In the genomic region with DNA sequence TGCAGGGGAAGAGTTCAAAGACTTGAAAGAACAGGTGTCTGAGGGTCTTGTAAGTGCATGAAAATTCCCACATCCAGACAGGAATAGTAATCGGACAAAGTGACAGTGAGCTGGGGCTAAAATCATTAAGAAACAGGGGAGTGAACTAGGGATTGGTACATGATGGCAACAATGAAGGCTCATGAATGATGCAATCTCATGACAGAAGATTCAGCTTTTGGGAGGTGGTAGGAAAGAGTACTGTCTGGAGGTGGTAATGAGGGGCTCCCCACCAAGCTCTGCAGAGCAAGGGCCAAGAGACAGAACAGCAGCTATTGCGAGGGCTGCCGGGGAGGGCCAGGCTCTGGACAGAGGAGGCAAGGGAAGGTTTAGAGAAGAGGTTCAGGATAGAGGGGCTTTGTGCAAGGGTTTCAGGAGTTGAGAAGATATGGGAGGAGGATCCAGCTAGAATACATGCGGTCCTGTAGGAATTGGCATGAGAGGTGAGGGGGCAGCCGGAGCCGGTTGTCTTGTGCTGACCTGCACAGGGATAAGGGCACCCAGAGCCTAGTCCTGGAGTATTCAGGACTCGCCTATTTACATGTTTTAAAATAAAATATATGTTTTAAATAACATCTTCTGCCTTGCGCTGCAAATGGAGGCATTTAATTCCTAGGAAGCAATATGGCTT, we compare ENCODE assay signal across 30 cellular contexts. TPM values are rescaled to one million over a fixed set of nuclear protein-coding genes. Genes with fewer than 3 reads are reported as not detected.
DNase-seq lines count a peak whose midpoint lies in the region; ATAC-seq, FAIRE-seq and TF ChIP-seq lines count a peak whose summit lies in the region.
"Had no signal": no experiment of that assay in that cellular context is flagged by ENCODE, and none has a peak within 500 bp of the region (broad histone marks: within the 10 kb centered on the region; RNA-seq: fewer than 3 reads in every experiment).

No MANE protein-coding gene starts in this region.

- TF ChIP-seq POLR2A in H1 (IDR thresholded peaks at IDR 0.05; ENCODE audit: control extremely low read depth in 1 of 2, low read depth in 2 of 2, low read length in 2 of 2): no peak

- no peak for FAIRE-seq in H1 (lab: Jason Lieb, UNC)
- FAIRE-seq: colon, G401.6, islet of Langerhans had no signal

- H3K27ac Mint-ChIP-seq in Calu3 (ENCODE audit: unreplicated experiment): peak overlapping the region; percentile 50
- H3K27ac Mint-ChIP-seq: activated B cell treated with CpG ODN at 0.5 μM for 24 hours; activated CD4-positive, alpha-beta T cell treated with anti-CD3 and anti-CD28 coated beads, Interleukin-2, amount 10 ng/mL, durations not matched to agents 7 days and 5 days; activated naive CD8-positive, alpha-beta T cell; naive thymus-derived CD4-positive, alpha-beta T cell; stimulated activated naive B cell treated with anti-CD40 and anti-IgM and Interleukin-4, amounts not matched to agents 10 μg/mL and 1 μg/mL and 100 μg/mL, for 72 hours; T-helper 1 cell treated with Interleukin-12 subunit alpha and Interleukin-12 subunit beta and Interleukin-4 antibody, amounts not matched to agents 30 μg/mL and 1 μg/mL, for 36 hours had no signal

- no peak for TF ChIP-seq CTCF in Calu3 (IDR thresholded peaks at IDR 0.05; ENCODE audit: unreplicated experiment)
- no peak for TF ChIP-seq CTCF in HEK293 (tag by site-specific recombination; IDR thresholded peaks at IDR 0.05)
- TF ChIP-seq CTCF in H1 (IDR thresholded peaks at IDR 0.05; ENCODE audit: control extremely low read depth in 1 of 3, insufficient read depth in 1 of 3, low read depth in 1 of 3, low read length in 3 of 3): no peak

- H2AFZ ChIP-seq in H1 (ENCODE audit: low read length) (no peak overlapping the region), trophoblast cell (ENCODE audit: insufficient read depth, low read length, poor library complexity) (no peak overlapping the region)

- H2BK20ac ChIP-seq in H1 (ENCODE audit: low read length): no peak overlapping the region

- POLR2A ChIA-PET in HEK293 (lab: Yijun Ruan, JAX) (no interaction called here), H1 (lab: Charles Lee; ENCODE audit: partially characterized antibody) (interaction anchor here (0.6 kb wide), 1 partner anchor 860 kb away, joined by 3 read pairs; no protein-coding TSS in a partner anchor)

- H3K79me2 ChIP-seq in H1 (ENCODE audit: control insufficient read depth in 1 of 2, insufficient read depth in 2 of 2, low read length in 2 of 2): no peaks in the 10 kb centered on the region
- no peaks in the 10 kb centered on the region for H3K79me2 ChIP-seq in trophoblast cell (ENCODE audit: control insufficient read depth, insufficient read depth, low read length, poor library complexity)

- no peak for TF ChIP-seq RAD21 in H1 (IDR thresholded peaks at IDR 0.05 in 1 of 2, conservative IDR thresholded peaks at IDR 0.05 in 1 of 2; ENCODE audit: low read depth in 2 of 2, low read length in 2 of 2)

- H3K4me1 Mint-ChIP-seq in Calu3 (ENCODE audit: low read depth, unreplicated experiment): peaks cover 46% of the 10 kb centered on the region
- H3K4me1 Mint-ChIP-seq: activated B cell treated with CpG ODN at 0.5 μM for 24 hours; activated CD4-positive, alpha-beta T cell treated with anti-CD3 and anti-CD28 coated beads, Interleukin-2, amount 10 ng/mL, durations not matched to agents 7 days and 5 days had no signal

- H3K18ac ChIP-seq in H1 (ENCODE audit: extremely low read depth, low read length): no peak overlapping the region
- no peak overlapping the region for H3K18ac ChIP-seq in trophoblast cell (ENCODE audit: low read length)

- no peak for TF ChIP-seq EP300 in H1 (IDR thresholded peaks at IDR 0.05; ENCODE audit: borderline replicate concordance in 1 of 2, low read depth in 2 of 2, low read length in 2 of 2)

- peaks cover 0 to 3% of the 10 kb centered on the region in 2 experiments; a peak in 1 of 3 replicates for H3K36me3 ChIP-seq in HEK293 (ENCODE audit: control insufficient read depth in 2 of 2, insufficient read depth in 1 of 2, low read length in 2 of 2)
- H3K36me3 ChIP-seq in H1 (ENCODE audit: control insufficient read depth in 2 of 4, insufficient read depth in 4 of 4, low read length in 3 of 4): no peaks in the 10 kb centered on the region
- H3K36me3 ChIP-seq in trophoblast cell (ENCODE audit: control insufficient read depth in 1 of 2, insufficient read depth in 2 of 2, low read length in 2 of 2): no peaks in the 10 kb centered on the region
- H3K36me3 ChIP-seq: breast epithelium, prostate gland had no signal

- H4K12ac ChIP-seq in trophoblast cell (ENCODE audit: low read depth, low read length): no peak overlapping the region

- H2BK120ac ChIP-seq in H1 (replicated peaks; ENCODE audit: low read depth, low read length) (no peak overlapping the region), trophoblast cell (ENCODE audit: insufficient read depth, low read length, poor library complexity) (peak overlapping the region; percentile 10)

- H3K23ac ChIP-seq in H1 (ENCODE audit: insufficient read length) (no peak overlapping the region), trophoblast cell (ENCODE audit: low read length) (no peak overlapping the region)

- no peaks in the 10 kb centered on the region for H3K23me2 ChIP-seq in H1 (ENCODE audit: low read depth, low read length)

- H3K4me3 Mint-ChIP-seq in Calu3 (ENCODE audit: low read depth, unreplicated experiment): no peak overlapping the region
- H3K4me3 Mint-ChIP-seq: activated B cell treated with CpG ODN at 0.5 μM for 24 hours; activated CD4-positive, alpha-beta T cell treated with anti-CD3 and anti-CD28 coated beads, Interleukin-2, amount 10 ng/mL, durations not matched to agents 7 days and 5 days; activated naive CD8-positive, alpha-beta T cell; naive thymus-derived CD4-positive, alpha-beta T cell; stimulated activated naive B cell treated with anti-CD40 and anti-IgM and Interleukin-4, amounts not matched to agents 10 μg/mL and 1 μg/mL and 100 μg/mL, for 72 hours; T-helper 1 cell treated with Interleukin-12 subunit alpha and Interleukin-12 subunit beta and Interleukin-4 antibody, amounts not matched to agents 30 μg/mL and 1 μg/mL, for 36 hours had no signal

- H3K27me3 ChIP-seq in H1 (replicated peaks in 1 of 4; ENCODE audit: control insufficient read depth in 3 of 4, extremely low read depth in 1 of 4, insufficient read depth in 3 of 4, low read length in 3 of 4): peaks cover 0 to 1% (median 0%) of the 10 kb centered on the region in 4 experiments; a peak in 1 of 7 replicates
- no peaks in the 10 kb centered on the region for H3K27me3 ChIP-seq in trophoblast cell (ENCODE audit: insufficient read depth, low read length)
- H3K27me3 ChIP-seq: breast epithelium, upper lobe of left lung had no signal

- ATAC-seq in GM19023 (IDR thresholded peaks at IDR 0.05; ENCODE audit: unreplicated experiment) (no peak), HG02678 (IDR thresholded peaks at IDR 0.05; ENCODE audit: unreplicated experiment) (no peak), GM18511 (IDR thresholded peaks at IDR 0.05; ENCODE audit: unreplicated experiment) (no peak)
- ATAC-seq: naive thymus-derived CD4-positive, alpha-beta T cell; stimulated activated naive B cell treated with anti-CD40 and anti-IgM and Interleukin-4, amounts not matched to agents 10 μg/mL and 1 μg/mL and 100 μg/mL, for 72 hours had no signal

- no peaks in the 10 kb centered on the region for H3K27me3 Mint-ChIP-seq in Calu3 (ENCODE audit: unreplicated experiment)
- H3K27me3 Mint-ChIP-seq: activated B cell treated with CpG ODN at 0.5 μM for 24 hours; stimulated activated naive B cell treated with anti-CD40 and anti-IgM and Interleukin-4, amounts not matched to agents 10 μg/mL and 1 μg/mL and 100 μg/mL, for 72 hours had no signal

- H3K4ac ChIP-seq in H1 (replicated peaks; ENCODE audit: insufficient read length, low read depth, low read length) (no peak overlapping the region), trophoblast cell (ENCODE audit: low read depth, low read length) (no peak overlapping the region)

- BruUV-seq in Calu3 (replicated peaks; lab: Mats Ljungman, UMichigan): no TSS peak

- H3K4me2 ChIP-seq in H1 (ENCODE audit: insufficient read depth in 1 of 2, low read depth in 2 of 2, low read length in 2 of 2) (no peak overlapping the region), trophoblast cell (ENCODE audit: low read length) (no peak overlapping the region)
- H3K4me2 ChIP-seq: SK-N-SH had no signal

- H3K4me3 ChIP-seq in HEK293 (ENCODE audit: low read depth, low read length): no peak overlapping the region
- H3K4me3 ChIP-seq in H1 (ENCODE audit: extremely low read depth in 1 of 4, insufficient read depth in 2 of 4, low read depth in 3 of 4, low read length in 4 of 4): no peak overlapping the region
- no peak overlapping the region for H3K4me3 ChIP-seq in trophoblast cell (ENCODE audit: low read depth, low read length)
- H3K4me3 ChIP-seq: breast epithelium, prostate gland, upper lobe of left lung had no signal

- H4K8ac ChIP-seq in H1 (ENCODE audit: extremely low read depth, insufficient read depth, low read length) (no peak overlapping the region), trophoblast cell (ENCODE audit: low read depth, low read length) (no peak overlapping the region)

- H3K14ac ChIP-seq in H1 (ENCODE audit: insufficient read length) (no peak overlapping the region), trophoblast cell (ENCODE audit: low read length) (no peak overlapping the region)

- 95% methylated on average over 8 of the region's 8 CpGs; no CpG with 5 or more reads in 1 of the 2 experiments for WGBS in H1 (ENCODE audit: extremely low coverage in 1 of 2, insufficient coverage in 1 of 2, insufficient read length in 1 of 2, insufficient replicate concordance in 2 of 2, low coverage in 1 of 2, low lambda C conversion rate in 2 of 2, missing lambda C conversion rate in 1 of 2), 2 experiments
- no CpG with 5 or more reads among the region's 8 CpGs for WGBS in trophoblast cell (ENCODE audit: extremely low coverage, insufficient coverage, insufficient read length)

- no peak overlapping the region for H2BK15ac ChIP-seq in H1 (ENCODE audit: low read length)

- H4K91ac ChIP-seq in H1 (replicated peaks; ENCODE audit: insufficient read length, low read length) (no peak overlapping the region), trophoblast cell (ENCODE audit: low read depth, low read length) (no peak overlapping the region)

- peaks cover 10% of the 10 kb centered on the region; the same call in 1 of the 2 replicates for H3K4me1 ChIP-seq in HEK293 (ENCODE audit: control insufficient read depth, insufficient read depth, low read length)
- no peaks in the 10 kb centered on the region for H3K4me1 ChIP-seq in H1 (replicated peaks in 1 of 4; ENCODE audit: control insufficient read depth in 3 of 4, insufficient read depth in 4 of 4, low read length in 3 of 4)
- H3K4me1 ChIP-seq in trophoblast cell (ENCODE audit: control insufficient read depth in 1 of 2, insufficient read depth in 2 of 2, low read length in 2 of 2): no peaks in the 10 kb centered on the region
- H3K4me1 ChIP-seq: breast epithelium, prostate gland had no signal

- H2AK5ac ChIP-seq in H1 (ENCODE audit: low read depth, low read length): no peak overlapping the region
- no peak overlapping the region for H2AK5ac ChIP-seq in trophoblast cell (ENCODE audit: low read length)

- no peak overlapping the region for H3K27ac ChIP-seq in HEK293 (ENCODE audit: extremely low read depth, low read depth, low read length)
- H3K27ac ChIP-seq in H1 (ENCODE audit: low read depth, low read length): no peak overlapping the region
- H3K27ac ChIP-seq in trophoblast cell (ENCODE audit: low read depth, low read length): no peak overlapping the region
- H3K27ac ChIP-seq: breast epithelium, prostate gland, upper lobe of left lung had no signal

- CTCF ChIA-PET in Calu3 (lab: Charles Lee) (interaction anchor here (0.6 kb wide), 1 partner anchor 72 kb away, joined by 3 read pairs; no protein-coding TSS in a partner anchor), HEK293 (lab: Yijun Ruan, JAX) (interaction anchor here (0.7 kb wide), 1 partner anchor 29 kb away, joined by 4 read pairs; no protein-coding TSS in a partner anchor), H1 (lab: Charles Lee; ENCODE audit: partially characterized antibody) (interaction anchor here (0.6 to 1.5 kb wide), 3 partner anchors 11 to 135 kb away, joined by 3 to 5 read pairs (median 4); no protein-coding TSS in a partner anchor)

- peak overlapping the region; percentile 17; the same call in 1 of the 2 replicates for H2BK12ac ChIP-seq in H1 (ENCODE audit: low read depth, low read length)
- H2BK12ac ChIP-seq in trophoblast cell (ENCODE audit: low read length): no peak overlapping the region

- H3K9ac ChIP-seq in H1 (replicated peaks in 1 of 4; ENCODE audit: extremely low read depth in 1 of 4, low read depth in 3 of 4, low read length in 3 of 4) (no peak overlapping the region), trophoblast cell (ENCODE audit: low read length) (no peak overlapping the region)
- H3K9ac ChIP-seq: SK-N-SH had no signal

- no peak overlapping the region for H4K5ac ChIP-seq in H1 (ENCODE audit: insufficient read length, low read depth, low read length)

- H3K9me3 ChIP-seq in HEK293 (ENCODE audit: control insufficient read depth, insufficient read depth, low read depth, low read length): no peaks in the 10 kb centered on the region
- no peaks in the 10 kb centered on the region for H3K9me3 ChIP-seq in H1 (ENCODE audit: insufficient read depth in 2 of 2, low read depth in 1 of 2, low read length in 1 of 2)
- H3K9me3 ChIP-seq in trophoblast cell (ENCODE audit: insufficient read depth, low read depth, low read length): no peaks in the 10 kb centered on the region
- H3K9me3 ChIP-seq: breast epithelium, prostate gland, SK-N-SH, upper lobe of left lung had no signal

- no peaks in the 10 kb centered on the region for H4K20me1 ChIP-seq in H1 (replicated peaks in 1 of 2; ENCODE audit: control insufficient read depth in 1 of 2, insufficient read depth in 2 of 2, low read length in 2 of 2)

- intact Hi-C loops in Calu3 (cut with micrococcal nuclease; ENCODE audit: unreplicated experiment): no loop called here

- DNase-seq in Calu3 (no peak), H1 (ENCODE audit: low read depth in 1 of 2, low spot score in 2 of 2) (no peak), trophoblast cell (no peak)
- DNase-seq: activated B cell treated with CpG ODN at 0.5 μM for 24 hours; activated CD4-positive, alpha-beta T cell treated with anti-CD3 and anti-CD28 coated beads, Interleukin-2, amount 10 ng/mL, durations not matched to agents 7 days and 5 days; C1 segment of cervical spinal cord; COR-L47; effector CD4-positive, alpha-beta T cell; glutamatergic neuron; naive thymus-derived CD4-positive, alpha-beta T cell; NCI-H1092; NCI-H1694; NCI-H446 treated with DMSO at 0.1 percent for 48 hours; NCI-H82; nucleus accumbens; RPMI8226; SK-N-SH; stimulated activated naive B cell treated with anti-CD40 and anti-IgM and Interleukin-4, amounts not matched to agents 10 μg/mL and 1 μg/mL and 100 μg/mL, for 72 hours; upper lobe of left lung had no signal

- H3K56ac ChIP-seq in H1 (replicated peaks; ENCODE audit: insufficient read length, low read depth, low read length): no peak overlapping the region

- H3K36me3 Mint-ChIP-seq in Calu3 (ENCODE audit: insufficient read depth, unreplicated experiment): no peaks in the 10 kb centered on the region
- H3K36me3 Mint-ChIP-seq: activated naive CD8-positive, alpha-beta T cell had no signal

- H2BK5ac ChIP-seq in H1 (ENCODE audit: low read depth, low read length): no peak overlapping the region
- H2BK5ac ChIP-seq in trophoblast cell (ENCODE audit: low read depth, low read length, poor library complexity): no peak overlapping the region

- H3K9me3 Mint-ChIP-seq in Calu3 (ENCODE audit: low read depth, unreplicated experiment): no peaks in the 10 kb centered on the region

- H3K79me1 ChIP-seq in H1 (ENCODE audit: low read depth, low read length) (no peaks in the 10 kb centered on the region), trophoblast cell (ENCODE audit: low read length) (no peaks in the 10 kb centered on the region)

RNA-seq across cellular contexts. Expression of gene MAP3K20, which starts 31.4 kb away (rescaled TPM):
- 37.0 and 47.9 TPM in 2 replicates for total RNA-seq in Calu3 (2022)
- 8.5 and 11.1 TPM in 2 replicates for total RNA-seq in H1 (2021; fragmentation: NEBNext Ultra II Directional; extraction: Animal tissue kit (Norgen Biotek cat#: 25700))
- polyA plus RNA-seq in H1 (2011; rRNA removed): 2.4 and 3.1 TPM in 2 replicates
- 3.7 TPM for polyA plus RNA-seq in H1 (2011; cell fraction: cytosol; rRNA removed)
- 3.2 TPM for polyA plus RNA-seq in H1 (2011; cell fraction: nucleus; rRNA removed)
- 4.6 to 6.9 TPM (median 5.7 TPM) in 4 replicates for polyA plus RNA-seq in H1 (2012, experiment 1 of 2)
- polyA plus RNA-seq in H1 (2012, experiment 2 of 2): 0.60 TPM
- 11.8 TPM for polyA plus RNA-seq in H1 (2013, experiment 1 of 2)
- 10.6 TPM for polyA plus RNA-seq in H1 (2013, experiment 2 of 2)
- 9.3 and 16.4 TPM in 2 replicates for polyA minus RNA-seq in H1 (2011; rRNA and poly(A)+ RNA removed)
- 7.3 TPM for polyA minus RNA-seq in H1 (2011; cell fraction: cytosol; rRNA and poly(A)+ RNA removed)
- 11.6 TPM for polyA minus RNA-seq in H1 (2011; cell fraction: nucleus; rRNA and poly(A)+ RNA removed)
- polyA plus RNA-seq in trophoblast cell (2013): 19.0 and 19.3 TPM in 2 replicates
